In the genomic region with DNA sequence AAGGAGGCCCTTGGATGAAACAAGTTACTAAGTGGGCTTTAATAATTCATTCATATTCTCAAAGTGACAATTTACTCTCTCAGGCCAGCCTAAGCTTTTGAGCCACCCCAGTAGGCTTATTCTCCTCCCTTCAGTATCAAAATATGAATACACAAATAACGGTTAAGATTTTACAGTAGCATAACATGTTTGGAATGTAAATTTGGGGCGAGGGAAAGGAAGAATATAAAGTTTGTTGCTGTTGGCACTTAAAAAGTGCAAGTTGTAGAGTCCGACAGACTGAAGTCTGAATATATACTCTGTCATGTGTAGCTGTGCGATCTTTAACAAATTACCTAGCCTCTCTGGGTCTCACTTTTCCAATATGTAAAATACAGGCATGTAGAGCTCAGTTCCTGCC, we compare ENCODE assay signal across 18 cellular contexts.
"Had no signal": no experiment of that assay in that cellular context is flagged by ENCODE, and none has a peak within 500 bp of the region (broad histone marks: within the 10 kb centered on the region; RNA-seq: fewer than 3 reads in every experiment).

No MANE protein-coding gene starts in this region.

- H3K79me2 ChIP-seq: hepatocyte had no signal

- H3K4me1 ChIP-seq: right lobe of liver had no signal

- H3K27me3 ChIP-seq: brain microvascular endothelial cell, dorsolateral prefrontal cortex, foreskin keratinocyte, hepatocyte, right lobe of liver, stomach, transverse colon had no signal

- H3K27ac ChIP-seq: brain microvascular endothelial cell, foreskin keratinocyte, hepatocyte, right lobe of liver, stomach, transverse colon had no signal

- H3K36me3 ChIP-seq: brain microvascular endothelial cell, right lobe of liver, stomach, transverse colon had no signal

- H3K4me2 ChIP-seq: hepatocyte had no signal

- H2AFZ ChIP-seq: hepatocyte had no signal

- H3K9me3 ChIP-seq: right lobe of liver, stomach, transverse colon had no signal

- DNase-seq: activated CD4-positive, alpha-beta memory T cell treated with anti-CD3 and anti-CD28 coated beads, Interleukin-2, amount 10 ng/mL, durations not matched to agents 7 days and 5 days; activated CD4-positive, alpha-beta T cell treated with anti-CD3 and anti-CD28 coated beads for 4 hours; activated CD4-positive, CD25-positive, alpha-beta regulatory T cell; activated gamma-delta T cell; aorta; caudate nucleus; dorsolateral prefrontal cortex; foreskin keratinocyte; left colon; nucleus accumbens; posterior cingulate gyrus; right lobe of liver; small intestine; stimulated activated CD4-positive, alpha-beta T cell treated with anti-CD3 and anti-CD28 coated beads, Interleukin-2, amount 100 ng/mL, for 24 hours; stomach; transverse colon had no signal

- H3K4me3 ChIP-seq: dorsolateral prefrontal cortex, hepatocyte, right lobe of liver, stomach, transverse colon had no signal
